1 cellular context compared by ENCODE assay signal in the genomic region with DNA sequence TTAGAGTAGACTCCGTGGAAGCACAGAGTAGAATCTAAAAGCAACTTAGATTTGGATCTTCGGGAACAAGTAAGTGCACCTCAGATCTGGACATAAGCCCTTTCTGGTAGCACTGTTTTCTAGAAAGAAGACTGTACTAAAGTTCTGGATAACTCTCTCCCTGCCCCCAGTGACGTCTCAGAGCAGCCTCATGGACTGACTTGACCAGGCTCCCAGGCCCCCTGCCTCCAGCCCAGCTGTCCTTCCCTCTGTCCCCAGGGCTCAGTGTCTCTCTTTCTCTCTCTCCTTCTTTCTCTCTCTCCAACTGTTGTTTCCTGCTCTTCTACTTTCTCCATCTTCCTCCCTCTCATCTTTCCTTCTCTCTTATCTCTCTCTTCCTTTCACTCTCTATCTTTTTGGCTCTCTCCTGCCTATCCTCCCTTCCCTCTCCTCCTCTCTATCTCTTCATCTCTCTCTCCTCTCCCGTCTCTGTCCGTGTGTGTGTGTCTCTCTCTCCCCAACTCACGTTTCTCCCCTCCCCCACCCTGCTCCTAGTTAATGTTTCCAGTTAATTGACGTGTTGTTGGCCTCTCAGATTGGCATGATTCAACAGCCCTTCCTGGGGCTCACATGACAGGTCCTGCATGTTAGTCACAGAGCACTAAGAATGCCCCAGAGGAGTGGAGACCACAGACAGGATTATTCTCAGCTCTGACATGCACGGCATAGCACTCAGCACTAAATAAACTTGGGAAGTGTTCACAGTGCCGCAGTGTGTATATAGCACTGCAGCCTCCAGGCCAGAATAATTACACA.
TF ChIP-seq lines count a peak whose summit lies in the region.

No MANE protein-coding gene starts in this region.

TF ChIP-seq in HepG2, 621 proteins besides CTCF, POLR2A, EP300 and RAD21 (continued from another document and continues in another):
- TF ChIP-seq KDM4B (CRISPR knock-in tag; IDR thresholded peaks at IDR 0.05) (no peak), EED (CRISPR knock-in tag; IDR thresholded peaks at IDR 0.05) (no peak), NCOA5 (CRISPR knock-in tag; IDR thresholded peaks at IDR 0.05) (no peak), SRSF9 (IDR thresholded peaks at IDR 0.05; ENCODE audit: borderline replicate concordance, insufficient read depth, low read depth, low read length, poor library complexity, severe bottlenecking) (no peak), RXRB (CRISPR knock-in tag; IDR thresholded peaks at IDR 0.05; ENCODE audit: borderline replicate concordance) (0 out of 2 replicates have a peak, but pooled peaks have one; percentile 24), RXRA (CRISPR knock-in tag; IDR thresholded peaks at IDR 0.05) (no peak), ZNF570 (CRISPR knock-in tag; IDR thresholded peaks at IDR 0.05; ENCODE audit: borderline replicate concordance) (no peak), ZNF879 (CRISPR knock-in tag; IDR thresholded peaks at IDR 0.05) (no peak), ZNF343 (CRISPR knock-in tag; IDR thresholded peaks at IDR 0.05) (no peak), GTF3A (CRISPR knock-in tag; conservative IDR thresholded peaks at IDR 0.05) (no peak), HCFC1 (IDR thresholded peaks at IDR 0.05; ENCODE audit: low read depth, low read length) (no peak), BCL6 (CRISPR knock-in tag; IDR thresholded peaks at IDR 0.05) (peak; percentile 49), SMYD3 (CRISPR knock-in tag; IDR thresholded peaks at IDR 0.05) (no peak), ZNF644 (CRISPR knock-in tag; IDR thresholded peaks at IDR 0.05; ENCODE audit: low read depth) (no peak), ZNF496 (CRISPR knock-in tag; IDR thresholded peaks at IDR 0.05; ENCODE audit: insufficient replicate concordance) (no peak), CBX2 (IDR thresholded peaks at IDR 0.05; ENCODE audit: low read depth, low read length) (no peak), CBX2 (CRISPR knock-in tag; IDR thresholded peaks at IDR 0.05; ENCODE audit: low read depth) (no peak), ELF3 (CRISPR knock-in tag; IDR thresholded peaks at IDR 0.05) (no peak), HIVEP1 (CRISPR knock-in tag; IDR thresholded peaks at IDR 0.05) (no peak), GZF1 (CRISPR knock-in tag; IDR thresholded peaks at IDR 0.05) (no peak), TBX2 (CRISPR knock-in tag; IDR thresholded peaks at IDR 0.05; ENCODE audit: borderline replicate concordance) (no peak; the same call in 1 of the 2 replicates), FOXP1 (IDR thresholded peaks at IDR 0.05) (peak; percentile 13; the same call in 1 of the 2 replicates), FOXP1 (CRISPR knock-in tag; IDR thresholded peaks at IDR 0.05) (no peak; the same call in 1 of the 2 replicates), ZNF296 (CRISPR knock-in tag; conservative IDR thresholded peaks at IDR 0.05) (no peak), MTF1 (CRISPR knock-in tag; IDR thresholded peaks at IDR 0.05) (no peak), FOXJ3 (CRISPR knock-in tag; IDR thresholded peaks at IDR 0.05; ENCODE audit: borderline replicate concordance) (no peak), NFATC3 (CRISPR knock-in tag; IDR thresholded peaks at IDR 0.05) (no peak), ZFP82 (CRISPR knock-in tag; IDR thresholded peaks at IDR 0.05; ENCODE audit: borderline replicate concordance) (no peak), PHB2 (IDR thresholded peaks at IDR 0.05; ENCODE audit: partially characterized antibody) (no peak), ZNF614 (CRISPR knock-in tag; IDR thresholded peaks at IDR 0.05; ENCODE audit: borderline replicate concordance) (0 out of 2 replicates have a peak, but pooled peaks have one; percentile 38), ZNF605 (CRISPR knock-in tag; IDR thresholded peaks at IDR 0.05) (no peak), PTBP1 (IDR thresholded peaks at IDR 0.05; ENCODE audit: low read depth, low read length, poor library complexity, severe bottlenecking) (no peak), SOX6 (IDR thresholded peaks at IDR 0.05) (no peak), SOX6 (CRISPR knock-in tag; IDR thresholded peaks at IDR 0.05) (no peak), ZNF878 (CRISPR knock-in tag; IDR thresholded peaks at IDR 0.05) (no peak), ZNF292 (CRISPR knock-in tag; IDR thresholded peaks at IDR 0.05; ENCODE audit: borderline replicate concordance, low read depth) (peak; percentile 18; the same call in 1 of the 2 replicates)
- TF ChIP-seq, protein P1, sequence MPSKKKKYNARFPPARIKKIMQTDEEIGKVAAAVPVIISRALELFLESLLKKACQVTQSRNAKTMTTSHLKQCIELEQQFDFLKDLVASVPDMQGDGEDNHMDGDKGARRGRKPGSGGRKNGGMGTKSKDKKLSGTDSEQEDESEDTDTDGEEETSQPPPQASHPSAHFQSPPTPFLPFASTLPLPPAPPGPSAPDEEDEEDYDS (CRISPR knock-in tag; IDR thresholded peaks at IDR 0.05) = 0 out of 2 replicates have a peak, but pooled peaks have one; percentile 21
- TF ChIP-seq, protein P2, sequence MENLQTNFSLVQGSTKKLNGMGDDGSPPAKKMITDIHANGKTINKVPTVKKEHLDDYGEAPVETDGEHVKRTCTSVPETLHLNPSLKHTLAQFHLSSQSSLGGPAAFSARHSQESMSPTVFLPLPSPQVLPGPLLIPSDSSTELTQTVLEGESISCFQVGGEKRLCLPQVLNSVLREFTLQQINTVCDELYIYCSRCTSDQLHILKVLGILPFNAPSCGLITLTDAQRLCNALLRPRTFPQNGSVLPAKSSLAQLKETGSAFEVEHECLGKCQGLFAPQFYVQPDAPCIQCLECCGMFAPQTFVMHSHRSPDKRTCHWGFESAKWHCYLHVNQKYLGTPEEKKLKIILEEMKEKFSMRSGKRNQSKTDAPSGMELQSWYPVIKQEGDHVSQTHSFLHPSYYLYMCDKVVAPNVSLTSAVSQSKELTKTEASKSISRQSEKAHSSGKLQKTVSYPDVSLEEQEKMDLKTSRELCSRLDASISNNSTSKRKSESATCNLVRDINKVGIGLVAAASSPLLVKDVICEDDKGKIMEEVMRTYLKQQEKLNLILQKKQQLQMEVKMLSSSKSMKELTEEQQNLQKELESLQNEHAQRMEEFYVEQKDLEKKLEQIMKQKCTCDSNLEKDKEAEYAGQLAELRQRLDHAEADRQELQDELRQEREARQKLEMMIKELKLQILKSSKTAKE (CRISPR knock-in tag; IDR thresholded peaks at IDR 0.05; ENCODE audit: borderline replicate concordance) = peak; percentile 24; the same call in 1 of the 2 replicates
- TF ChIP-seq, protein P3, sequence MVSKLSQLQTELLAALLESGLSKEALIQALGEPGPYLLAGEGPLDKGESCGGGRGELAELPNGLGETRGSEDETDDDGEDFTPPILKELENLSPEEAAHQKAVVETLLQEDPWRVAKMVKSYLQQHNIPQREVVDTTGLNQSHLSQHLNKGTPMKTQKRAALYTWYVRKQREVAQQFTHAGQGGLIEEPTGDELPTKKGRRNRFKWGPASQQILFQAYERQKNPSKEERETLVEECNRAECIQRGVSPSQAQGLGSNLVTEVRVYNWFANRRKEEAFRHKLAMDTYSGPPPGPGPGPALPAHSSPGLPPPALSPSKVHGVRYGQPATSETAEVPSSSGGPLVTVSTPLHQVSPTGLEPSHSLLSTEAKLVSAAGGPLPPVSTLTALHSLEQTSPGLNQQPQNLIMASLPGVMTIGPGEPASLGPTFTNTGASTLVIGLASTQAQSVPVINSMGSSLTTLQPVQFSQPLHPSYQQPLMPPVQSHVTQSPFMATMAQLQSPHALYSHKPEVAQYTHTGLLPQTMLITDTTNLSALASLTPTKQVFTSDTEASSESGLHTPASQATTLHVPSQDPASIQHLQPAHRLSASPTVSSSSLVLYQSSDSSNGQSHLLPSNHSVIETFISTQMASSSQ (IDR thresholded peaks at IDR 0.05; ENCODE audit: low read depth) = peak; percentile 51; the same call in 1 of the 2 replicates
- TF ChIP-seq, protein P3 (CRISPR knock-in tag; IDR thresholded peaks at IDR 0.05; ENCODE audit: borderline replicate concordance) = no peak
- TF ChIP-seq, protein P4, sequence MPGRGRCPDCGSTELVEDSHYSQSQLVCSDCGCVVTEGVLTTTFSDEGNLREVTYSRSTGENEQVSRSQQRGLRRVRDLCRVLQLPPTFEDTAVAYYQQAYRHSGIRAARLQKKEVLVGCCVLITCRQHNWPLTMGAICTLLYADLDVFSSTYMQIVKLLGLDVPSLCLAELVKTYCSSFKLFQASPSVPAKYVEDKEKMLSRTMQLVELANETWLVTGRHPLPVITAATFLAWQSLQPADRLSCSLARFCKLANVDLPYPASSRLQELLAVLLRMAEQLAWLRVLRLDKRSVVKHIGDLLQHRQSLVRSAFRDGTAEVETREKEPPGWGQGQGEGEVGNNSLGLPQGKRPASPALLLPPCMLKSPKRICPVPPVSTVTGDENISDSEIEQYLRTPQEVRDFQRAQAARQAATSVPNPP (CRISPR knock-in tag; IDR thresholded peaks at IDR 0.05) = no peak
- TF ChIP-seq, protein P5, sequence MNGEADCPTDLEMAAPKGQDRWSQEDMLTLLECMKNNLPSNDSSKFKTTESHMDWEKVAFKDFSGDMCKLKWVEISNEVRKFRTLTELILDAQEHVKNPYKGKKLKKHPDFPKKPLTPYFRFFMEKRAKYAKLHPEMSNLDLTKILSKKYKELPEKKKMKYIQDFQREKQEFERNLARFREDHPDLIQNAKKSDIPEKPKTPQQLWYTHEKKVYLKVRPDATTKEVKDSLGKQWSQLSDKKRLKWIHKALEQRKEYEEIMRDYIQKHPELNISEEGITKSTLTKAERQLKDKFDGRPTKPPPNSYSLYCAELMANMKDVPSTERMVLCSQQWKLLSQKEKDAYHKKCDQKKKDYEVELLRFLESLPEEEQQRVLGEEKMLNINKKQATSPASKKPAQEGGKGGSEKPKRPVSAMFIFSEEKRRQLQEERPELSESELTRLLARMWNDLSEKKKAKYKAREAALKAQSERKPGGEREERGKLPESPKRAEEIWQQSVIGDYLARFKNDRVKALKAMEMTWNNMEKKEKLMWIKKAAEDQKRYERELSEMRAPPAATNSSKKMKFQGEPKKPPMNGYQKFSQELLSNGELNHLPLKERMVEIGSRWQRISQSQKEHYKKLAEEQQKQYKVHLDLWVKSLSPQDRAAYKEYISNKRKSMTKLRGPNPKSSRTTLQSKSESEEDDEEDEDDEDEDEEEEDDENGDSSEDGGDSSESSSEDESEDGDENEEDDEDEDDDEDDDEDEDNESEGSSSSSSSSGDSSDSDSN (CRISPR knock-in tag; IDR thresholded peaks at IDR 0.05) = no peak
- TF ChIP-seq, protein P6, sequence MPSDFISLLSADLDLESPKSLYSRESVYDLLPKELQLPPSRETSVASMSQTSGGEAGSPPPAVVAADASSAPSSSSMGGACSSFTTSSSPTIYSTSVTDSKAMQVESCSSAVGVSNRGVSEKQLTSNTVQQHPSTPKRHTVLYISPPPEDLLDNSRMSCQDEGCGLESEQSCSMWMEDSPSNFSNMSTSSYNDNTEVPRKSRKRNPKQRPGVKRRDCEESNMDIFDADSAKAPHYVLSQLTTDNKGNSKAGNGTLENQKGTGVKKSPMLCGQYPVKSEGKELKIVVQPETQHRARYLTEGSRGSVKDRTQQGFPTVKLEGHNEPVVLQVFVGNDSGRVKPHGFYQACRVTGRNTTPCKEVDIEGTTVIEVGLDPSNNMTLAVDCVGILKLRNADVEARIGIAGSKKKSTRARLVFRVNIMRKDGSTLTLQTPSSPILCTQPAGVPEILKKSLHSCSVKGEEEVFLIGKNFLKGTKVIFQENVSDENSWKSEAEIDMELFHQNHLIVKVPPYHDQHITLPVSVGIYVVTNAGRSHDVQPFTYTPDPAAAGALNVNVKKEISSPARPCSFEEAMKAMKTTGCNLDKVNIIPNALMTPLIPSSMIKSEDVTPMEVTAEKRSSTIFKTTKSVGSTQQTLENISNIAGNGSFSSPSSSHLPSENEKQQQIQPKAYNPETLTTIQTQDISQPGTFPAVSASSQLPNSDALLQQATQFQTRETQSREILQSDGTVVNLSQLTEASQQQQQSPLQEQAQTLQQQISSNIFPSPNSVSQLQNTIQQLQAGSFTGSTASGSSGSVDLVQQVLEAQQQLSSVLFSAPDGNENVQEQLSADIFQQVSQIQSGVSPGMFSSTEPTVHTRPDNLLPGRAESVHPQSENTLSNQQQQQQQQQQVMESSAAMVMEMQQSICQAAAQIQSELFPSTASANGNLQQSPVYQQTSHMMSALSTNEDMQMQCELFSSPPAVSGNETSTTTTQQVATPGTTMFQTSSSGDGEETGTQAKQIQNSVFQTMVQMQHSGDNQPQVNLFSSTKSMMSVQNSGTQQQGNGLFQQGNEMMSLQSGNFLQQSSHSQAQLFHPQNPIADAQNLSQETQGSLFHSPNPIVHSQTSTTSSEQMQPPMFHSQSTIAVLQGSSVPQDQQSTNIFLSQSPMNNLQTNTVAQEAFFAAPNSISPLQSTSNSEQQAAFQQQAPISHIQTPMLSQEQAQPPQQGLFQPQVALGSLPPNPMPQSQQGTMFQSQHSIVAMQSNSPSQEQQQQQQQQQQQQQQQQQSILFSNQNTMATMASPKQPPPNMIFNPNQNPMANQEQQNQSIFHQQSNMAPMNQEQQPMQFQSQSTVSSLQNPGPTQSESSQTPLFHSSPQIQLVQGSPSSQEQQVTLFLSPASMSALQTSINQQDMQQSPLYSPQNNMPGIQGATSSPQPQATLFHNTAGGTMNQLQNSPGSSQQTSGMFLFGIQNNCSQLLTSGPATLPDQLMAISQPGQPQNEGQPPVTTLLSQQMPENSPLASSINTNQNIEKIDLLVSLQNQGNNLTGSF (CRISPR knock-in tag; IDR thresholded peaks at IDR 0.05) = no peak
- TF ChIP-seq, protein P7, sequence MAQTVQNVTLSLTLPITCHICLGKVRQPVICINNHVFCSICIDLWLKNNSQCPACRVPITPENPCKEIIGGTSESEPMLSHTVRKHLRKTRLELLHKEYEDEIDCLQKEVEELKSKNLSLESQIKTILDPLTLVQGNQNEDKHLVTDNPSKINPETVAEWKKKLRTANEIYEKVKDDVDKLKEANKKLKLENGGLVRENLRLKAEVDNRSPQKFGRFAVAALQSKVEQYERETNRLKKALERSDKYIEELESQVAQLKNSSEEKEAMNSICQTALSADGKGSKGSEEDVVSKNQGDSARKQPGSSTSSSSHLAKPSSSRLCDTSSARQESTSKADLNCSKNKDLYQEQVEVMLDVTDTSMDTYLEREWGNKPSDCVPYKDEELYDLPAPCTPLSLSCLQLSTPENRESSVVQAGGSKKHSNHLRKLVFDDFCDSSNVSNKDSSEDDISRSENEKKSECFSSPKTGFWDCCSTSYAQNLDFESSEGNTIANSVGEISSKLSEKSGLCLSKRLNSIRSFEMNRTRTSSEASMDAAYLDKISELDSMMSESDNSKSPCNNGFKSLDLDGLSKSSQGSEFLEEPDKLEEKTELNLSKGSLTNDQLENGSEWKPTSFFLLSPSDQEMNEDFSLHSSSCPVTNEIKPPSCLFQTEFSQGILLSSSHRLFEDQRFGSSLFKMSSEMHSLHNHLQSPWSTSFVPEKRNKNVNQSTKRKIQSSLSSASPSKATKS (CRISPR knock-in tag; IDR thresholded peaks at IDR 0.05) = no peak
